In genomic region chr13:99656092-99656745, GRCh38 we compare ENCODE assay signal across 8 cellular contexts. TPM values are rescaled to one million over a fixed set of nuclear protein-coding genes. Genes with fewer than 3 reads are reported as not detected.
DNase-seq lines count a peak whose midpoint lies in the region; ATAC-seq and TF ChIP-seq lines count a peak whose summit lies in the region.

No MANE protein-coding gene starts in this region.

- H3K4me1 ChIP-seq in Karpas-422 (ENCODE audit: low read length) (peaks cover 57% of the 10 kb centered on the region), Panc1 (ENCODE audit: control insufficient read depth, insufficient read depth, low read length) (peaks cover 12% of the 10 kb centered on the region), fibroblast of lung (ENCODE audit: control insufficient read depth, extremely low read depth, insufficient read depth, low read length) (no peaks in the 10 kb centered on the region)

- TF ChIP-seq CTCF in Panc1 (IDR thresholded peaks at IDR 0.05) (peak; percentile 78), fibroblast of lung (conservative IDR thresholded peaks at IDR 0.05 in 1 of 2, IDR thresholded peaks at IDR 0.05 in 1 of 2; ENCODE audit: low read depth in 1 of 2, low read length in 2 of 2) (peak; percentile 90 to 95), nephron (IDR thresholded peaks at IDR 0.05; ENCODE audit: unreplicated experiment in 3 of 3) (peak; percentile 88 to 92 (median 90))

- no peaks in the 10 kb centered on the region for H3K9me3 Mint-ChIP-seq in nephron
- no peaks in the 10 kb centered on the region for H3K9me3 Mint-ChIP-seq in stimulated activated naive CD8-positive, alpha-beta T cell treated with anti-CD3 and anti-CD28 coated beads, Interleukin-15, Interleukin-2, amounts not matched to agents 100 ng/mL and 50 ng/mL, for 24 hours

- H3K9me3 ChIP-seq in Karpas-422 (ENCODE audit: low read length), result no peaks in the 10 kb centered on the region
- no peaks in the 10 kb centered on the region for H3K9me3 ChIP-seq in Panc1 (ENCODE audit: control insufficient read depth, insufficient read depth, low read depth, low read length)
- no peaks in the 10 kb centered on the region for H3K9me3 ChIP-seq in fibroblast of lung (ENCODE audit: control insufficient read depth, insufficient read depth, low read depth, low read length)

- H3K36me3 ChIP-seq in Karpas-422 (ENCODE audit: insufficient read depth, low read length), result no peaks in the 10 kb centered on the region
- no peaks in the 10 kb centered on the region for H3K36me3 ChIP-seq in Panc1 (ENCODE audit: control insufficient read depth, insufficient read depth, low read length)
- H3K36me3 ChIP-seq in fibroblast of lung (ENCODE audit: control insufficient read depth, insufficient read depth, low read length), result no peaks in the 10 kb centered on the region

- BruUV-seq in Panc1 (replicated peaks; lab: Mats Ljungman, UMichigan), result no TSS peak

- ATAC-seq in GM21619 (IDR thresholded peaks at IDR 0.05; ENCODE audit: unreplicated experiment), result peak; percentile 42
- ATAC-seq in Panc1, result peak; percentile 87

- no peaks in the 10 kb centered on the region for H3K27me3 ChIP-seq in Karpas-422 (ENCODE audit: low read length)
- no peaks in the 10 kb centered on the region for H3K27me3 ChIP-seq in Panc1 (ENCODE audit: control insufficient read depth, insufficient read depth, low read length)
- no peaks in the 10 kb centered on the region for H3K27me3 ChIP-seq in fibroblast of lung (ENCODE audit: control insufficient read depth, insufficient read depth, low read length)

- H4K20me1 ChIP-seq in Karpas-422 (ENCODE audit: insufficient read depth, low read depth, low read length) (no peaks in the 10 kb centered on the region), fibroblast of lung (ENCODE audit: control insufficient read depth, extremely low read depth, insufficient read depth, low read length) (no peaks in the 10 kb centered on the region)

- H3K79me2 ChIP-seq in Karpas-422 (ENCODE audit: low read length) (no peaks in the 10 kb centered on the region), fibroblast of lung (ENCODE audit: control insufficient read depth, insufficient read depth, low read length) (no peaks in the 10 kb centered on the region)

- H3K27me3 Mint-ChIP-seq in nephron (ENCODE audit: low read depth), result peaks cover 42% of the 10 kb centered on the region
- peaks cover 5% of the 10 kb centered on the region for H3K27me3 Mint-ChIP-seq in stimulated activated naive CD8-positive, alpha-beta T cell treated with anti-CD3 and anti-CD28 coated beads, Interleukin-15, Interleukin-2, amounts not matched to agents 100 ng/mL and 50 ng/mL, for 24 hours

- no peak overlapping the region for H3K4me3 ChIP-seq in Karpas-422 (ENCODE audit: low read length)
- no peak overlapping the region for H3K4me3 ChIP-seq in Panc1 (ENCODE audit: low read depth in 2 of 2, low read length in 2 of 2)
- H3K4me3 ChIP-seq in fibroblast of lung (replicated peaks in 1 of 4; ENCODE audit: control extremely low read depth in 1 of 4, insufficient read depth in 1 of 4, low read depth in 3 of 4, low read length in 4 of 4), result no peak overlapping the region

- H3K27ac Mint-ChIP-seq in nephron, result peak overlapping the region; percentile 56 to 98 (median 58)
- H3K27ac Mint-ChIP-seq in stimulated activated naive CD8-positive, alpha-beta T cell treated with anti-CD3 and anti-CD28 coated beads, Interleukin-15, Interleukin-2, amounts not matched to agents 100 ng/mL and 50 ng/mL, for 24 hours, result peak overlapping the region; percentile 28

- H3K4me2 ChIP-seq in Karpas-422 (ENCODE audit: low read depth, low read length, poor library complexity, severe bottlenecking) (peak overlapping the region; percentile 43), fibroblast of lung (ENCODE audit: extremely low read depth, insufficient read depth, low read length) (peak overlapping the region; percentile 63)

- peak overlapping the region; percentile 6 to 49 (median 37) for H3K4me3 Mint-ChIP-seq in nephron
- H3K4me3 Mint-ChIP-seq in stimulated activated naive CD8-positive, alpha-beta T cell treated with anti-CD3 and anti-CD28 coated beads, Interleukin-15, Interleukin-2, amounts not matched to agents 100 ng/mL and 50 ng/mL, for 24 hours, result peak overlapping the region; percentile 54

- H3K27ac ChIP-seq in Karpas-422 (ENCODE audit: low read length) (peak overlapping the region; percentile 92), Panc1 (ENCODE audit: low read length) (peak overlapping the region; percentile 44; the same call in 1 of the 2 replicates), fibroblast of lung (ENCODE audit: insufficient read depth, low read length) (no peak overlapping the region)

- peak; percentile 90 for DNase-seq in COR-L47 (lab: John Stamatoyannopoulos, UW)
- DNase-seq in Karpas-422, result peak; percentile 90
- DNase-seq in Panc1 (ENCODE audit: low read depth, low spot score), result peak; percentile 61
- DNase-seq in activated T-cell treated with anti-CD3 and anti-CD28 coated beads, Interleukin-2, amount 50 U/mL, for 48 hours, result peak; percentile 85 to 87
- peak; percentile 65 to 77 for DNase-seq in fibroblast of lung (ENCODE audit: low read depth in 2 of 2)

- 0 out of 2 replicates have a peak overlapping the region, but pooled peaks have one; percentile 18 for H3K9ac ChIP-seq in Karpas-422 (ENCODE audit: low read length)
- no peak overlapping the region for H3K9ac ChIP-seq in fibroblast of lung (ENCODE audit: insufficient read depth, low read length)

- H3K4me1 Mint-ChIP-seq in nephron, result peaks cover 24% of the 10 kb centered on the region
- peaks cover 41% of the 10 kb centered on the region for H3K4me1 Mint-ChIP-seq in stimulated activated naive CD8-positive, alpha-beta T cell treated with anti-CD3 and anti-CD28 coated beads, Interleukin-15, Interleukin-2, amounts not matched to agents 100 ng/mL and 50 ng/mL, for 24 hours (ENCODE audit: low read depth)

- no peak overlapping the region for H2AFZ ChIP-seq in Karpas-422 (ENCODE audit: low read length)
- H2AFZ ChIP-seq in fibroblast of lung (ENCODE audit: low read length), result no peak overlapping the region

- CTCF ChIA-PET in Panc1 (lab: Charles Lee), result interaction anchor here (0.5 kb wide), 1 partner anchor 209 kb away, joined by 3 read pairs; no protein-coding TSS in a partner anchor

- no peaks in the 10 kb centered on the region for H3K36me3 Mint-ChIP-seq in nephron (ENCODE audit: low read depth)
- H3K36me3 Mint-ChIP-seq in stimulated activated naive CD8-positive, alpha-beta T cell treated with anti-CD3 and anti-CD28 coated beads, Interleukin-15, Interleukin-2, amounts not matched to agents 100 ng/mL and 50 ng/mL, for 24 hours (ENCODE audit: low read depth), result no peaks in the 10 kb centered on the region

- intact Hi-C loops in Panc1 (cut with micrococcal nuclease; ENCODE audit: unreplicated experiment), result loop anchor here (5.0 to 10.0 kb wide), 4 partner anchors 249 to 859 kb away; no protein-coding TSS in a partner anchor

- in situ Hi-C loops in Panc1 (cut with HindIII; ENCODE audit: low pct_unique_long_range_greater_than_20kb, low sequenced_read_pairs), result no loop called here

- POLR2A ChIA-PET in Panc1 (lab: Charles Lee), result interaction anchor here (0.5 kb wide), 1 partner anchor 235 kb away, joined by 6 read pairs; no protein-coding TSS in a partner anchor

- H3K9me2 ChIP-seq in Karpas-422 (replicated peaks; ENCODE audit: insufficient read depth, low read length), result no peaks in the 10 kb centered on the region

RNA-seq across cellular contexts. Expression of gene CLYBL, which starts 49.7 kb away (rescaled TPM):
- total RNA-seq in Karpas-422 (2014; rRNA removed; shearing (Covaris generic); ENCODE audit: low replicate concordance), result 2.8 and 7.3 TPM in 2 replicates
- total RNA-seq in Panc1 (2021; ENCODE audit: unreplicated experiment), result 2.5 TPM
- polyA plus RNA-seq in Panc1 (2012; ENCODE audit: insufficient read length), result 3.0 TPM
- total RNA-seq in fibroblast of lung, result 1.3 and 1.8 TPM in 2 replicates
- 1.2 and 2.0 TPM in 2 replicates for polyA plus RNA-seq in fibroblast of lung
- 1.5 and 1.6 TPM in 2 replicates for polyA plus RNA-seq in fibroblast of lung (2012)
- polyA minus RNA-seq in fibroblast of lung (ENCODE audit: low replicate concordance), result not detected in 2 replicates
